In genomic region chr10:69898524-69898923, GRCh38 we compare ENCODE assay signal across 20 cellular contexts.
"Had no signal": no experiment of that assay in that cellular context is flagged by ENCODE, and none has a peak within 500 bp of the region (broad histone marks: within the 10 kb centered on the region; RNA-seq: fewer than 3 reads in every experiment).

No MANE protein-coding gene starts in this region.

- H3K27me3 Mint-ChIP-seq: activated naive CD4-positive, alpha-beta T cell treated with anti-CD3 and anti-CD28 coated beads, Interleukin-2, amount 50 U/mL, for 24 hours had no signal

- H3K4me3 ChIP-seq: ascending aorta, breast epithelium, heart right ventricle, neural progenitor cell, pancreas, tibial artery, vagina had no signal

- H3K4me3 Mint-ChIP-seq: activated naive CD4-positive, alpha-beta T cell treated with anti-CD3 and anti-CD28 coated beads, Interleukin-2, amount 50 U/mL, for 24 hours; mesothelial cell of epicardium; neural progenitor cell; T-helper 1 cell treated with Interleukin-12 subunit alpha and Interleukin-12 subunit beta and Interleukin-4 antibody, amounts not matched to agents 30 μg/mL and 1 μg/mL, for 36 hours had no signal

- H3K4me1 Mint-ChIP-seq: activated naive CD4-positive, alpha-beta T cell treated with anti-CD3 and anti-CD28 coated beads, Interleukin-2, amount 50 U/mL, for 24 hours had no signal

- H3K27ac ChIP-seq: ascending aorta, breast epithelium, heart right ventricle, neural progenitor cell, pancreas, tibial artery, vagina, VCaP had no signal

- H3K36me3 Mint-ChIP-seq: activated naive CD4-positive, alpha-beta T cell treated with anti-CD3 and anti-CD28 coated beads, Interleukin-2, amount 50 U/mL, for 24 hours; mesothelial cell of epicardium; neural progenitor cell had no signal

- H3K9me3 ChIP-seq: ascending aorta, breast epithelium, heart right ventricle, pancreas, tibial artery, vagina had no signal

- H3K36me3 ChIP-seq: breast epithelium, heart right ventricle, neural progenitor cell, pancreas, vagina had no signal

- H3K4me1 ChIP-seq: ascending aorta, pancreas had no signal

- DNase-seq: activated CD4-positive, alpha-beta T cell treated with anti-CD3 and anti-CD28 coated beads for 1 hour; activated CD8-positive, alpha-beta memory T cell treated with anti-CD3 and anti-CD28 coated beads for 24 hours; activated CD8-positive, alpha-beta memory T cell treated with anti-CD3 and anti-CD28 coated beads, Interleukin-2, amount 50 U/mL, for 48 hours; activated effector memory CD4-positive, alpha-beta T cell treated with Interleukin-2 at 50 U/mL for 16 hours; activated T-cell treated with anti-CD3 and anti-CD28 coated beads, Interleukin-2, amount 50 U/mL, for 48 hours; cortex of kidney; heart right ventricle; pancreas; stimulated activated CD4-positive, alpha-beta T cell treated with anti-CD3 and anti-CD28 coated beads, Interleukin-12 subunit alpha, Interleukin-12 subunit beta, amount 100 ng/mL, for 4 hours; stimulated activated CD4-positive, alpha-beta T cell treated with anti-CD3 and anti-CD28 coated beads, Interleukin-1b, Interleukin-23, amount 100 ng/mL, for 48 hours; stimulated activated naive CD4-positive, alpha-beta T cell treated with Interleukin-2 at 50 U/mL for 16 hours; tibial artery had no signal

- H3K27me3 ChIP-seq: ascending aorta, breast epithelium, heart right ventricle, neural progenitor cell, pancreas, tibial artery, vagina had no signal

- H3K27ac Mint-ChIP-seq: activated naive CD4-positive, alpha-beta T cell treated with anti-CD3 and anti-CD28 coated beads, Interleukin-2, amount 50 U/mL, for 24 hours; mesothelial cell of epicardium; neural progenitor cell; T-helper 1 cell treated with Interleukin-12 subunit alpha and Interleukin-12 subunit beta and Interleukin-4 antibody, amounts not matched to agents 30 μg/mL and 1 μg/mL, for 36 hours had no signal

- H3K9me3 Mint-ChIP-seq: activated naive CD4-positive, alpha-beta T cell treated with anti-CD3 and anti-CD28 coated beads, Interleukin-2, amount 50 U/mL, for 24 hours; mesothelial cell of epicardium; neural progenitor cell; T-helper 1 cell treated with Interleukin-12 subunit alpha and Interleukin-12 subunit beta and Interleukin-4 antibody, amounts not matched to agents 30 μg/mL and 1 μg/mL, for 36 hours had no signal
